1 cellular context compared by ENCODE assay signal in genomic region chr17:688100-688989, GRCh38.
TF ChIP-seq lines count a peak whose summit lies in the region.

No MANE protein-coding gene starts in this region.

TF ChIP-seq in WTC11, 78 proteins besides CTCF, POLR2A, EP300 and RAD21 (continued from another document):
- no peak for TF ChIP-seq ARID4B (CRISPR knock-in tag; IDR thresholded peaks at IDR 0.05; ENCODE audit: borderline replicate concordance)
- TF ChIP-seq, protein P1, sequence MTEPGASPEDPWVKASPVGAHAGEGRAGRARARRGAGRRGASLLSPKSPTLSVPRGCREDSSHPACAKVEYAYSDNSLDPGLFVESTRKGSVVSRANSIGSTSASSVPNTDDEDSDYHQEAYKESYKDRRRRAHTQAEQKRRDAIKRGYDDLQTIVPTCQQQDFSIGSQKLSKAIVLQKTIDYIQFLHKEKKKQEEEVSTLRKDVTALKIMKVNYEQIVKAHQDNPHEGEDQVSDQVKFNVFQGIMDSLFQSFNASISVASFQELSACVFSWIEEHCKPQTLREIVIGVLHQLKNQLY (CRISPR knock-in tag; IDR thresholded peaks at IDR 0.05), result no peak
- TF ChIP-seq, protein P2, sequence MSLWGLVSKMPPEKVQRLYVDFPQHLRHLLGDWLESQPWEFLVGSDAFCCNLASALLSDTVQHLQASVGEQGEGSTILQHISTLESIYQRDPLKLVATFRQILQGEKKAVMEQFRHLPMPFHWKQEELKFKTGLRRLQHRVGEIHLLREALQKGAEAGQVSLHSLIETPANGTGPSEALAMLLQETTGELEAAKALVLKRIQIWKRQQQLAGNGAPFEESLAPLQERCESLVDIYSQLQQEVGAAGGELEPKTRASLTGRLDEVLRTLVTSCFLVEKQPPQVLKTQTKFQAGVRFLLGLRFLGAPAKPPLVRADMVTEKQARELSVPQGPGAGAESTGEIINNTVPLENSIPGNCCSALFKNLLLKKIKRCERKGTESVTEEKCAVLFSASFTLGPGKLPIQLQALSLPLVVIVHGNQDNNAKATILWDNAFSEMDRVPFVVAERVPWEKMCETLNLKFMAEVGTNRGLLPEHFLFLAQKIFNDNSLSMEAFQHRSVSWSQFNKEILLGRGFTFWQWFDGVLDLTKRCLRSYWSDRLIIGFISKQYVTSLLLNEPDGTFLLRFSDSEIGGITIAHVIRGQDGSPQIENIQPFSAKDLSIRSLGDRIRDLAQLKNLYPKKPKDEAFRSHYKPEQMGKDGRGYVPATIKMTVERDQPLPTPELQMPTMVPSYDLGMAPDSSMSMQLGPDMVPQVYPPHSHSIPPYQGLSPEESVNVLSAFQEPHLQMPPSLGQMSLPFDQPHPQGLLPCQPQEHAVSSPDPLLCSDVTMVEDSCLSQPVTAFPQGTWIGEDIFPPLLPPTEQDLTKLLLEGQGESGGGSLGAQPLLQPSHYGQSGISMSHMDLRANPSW (CRISPR knock-in tag; conservative IDR thresholded peaks at IDR 0.05; ENCODE audit: low read depth), result no peak
- TF ChIP-seq, protein P3, sequence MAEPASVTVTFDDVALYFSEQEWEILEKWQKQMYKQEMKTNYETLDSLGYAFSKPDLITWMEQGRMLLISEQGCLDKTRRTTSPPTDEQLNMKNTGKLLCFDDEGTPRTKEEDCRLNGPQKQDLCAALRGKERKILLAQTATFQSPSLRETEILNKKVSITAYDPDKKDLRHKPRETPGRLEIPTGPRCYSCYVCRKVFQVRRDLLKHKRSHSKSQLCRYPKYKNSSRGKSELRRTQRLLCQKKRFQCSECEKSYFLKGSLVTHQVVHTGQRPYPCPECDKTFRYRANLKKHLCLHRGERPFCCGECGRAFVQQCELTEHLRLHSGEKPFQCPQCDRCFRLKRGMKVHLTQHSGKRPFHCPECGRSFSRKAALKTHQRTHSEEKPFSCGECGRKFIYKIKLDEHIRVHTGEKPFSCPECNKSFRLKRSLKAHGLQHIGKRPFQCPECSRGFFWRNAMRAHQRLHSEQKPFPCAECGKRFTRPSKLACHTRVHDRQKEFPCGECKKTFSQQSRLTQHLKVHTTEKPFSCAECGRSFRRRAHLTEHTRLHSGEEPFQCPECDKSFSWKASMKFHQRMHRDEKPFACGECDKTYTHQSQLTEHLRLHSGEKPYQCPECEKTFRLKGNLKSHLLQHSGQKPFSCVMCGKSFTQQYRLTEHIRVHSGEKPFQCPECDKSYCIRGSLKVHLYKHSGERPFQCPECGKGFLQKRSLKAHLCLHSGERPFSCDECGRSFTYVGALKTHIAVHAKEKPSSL (CRISPR knock-in tag; conservative IDR thresholded peaks at IDR 0.05), result no peak
